ENCODE assay signal across 34 cellular contexts in the genomic region with DNA sequence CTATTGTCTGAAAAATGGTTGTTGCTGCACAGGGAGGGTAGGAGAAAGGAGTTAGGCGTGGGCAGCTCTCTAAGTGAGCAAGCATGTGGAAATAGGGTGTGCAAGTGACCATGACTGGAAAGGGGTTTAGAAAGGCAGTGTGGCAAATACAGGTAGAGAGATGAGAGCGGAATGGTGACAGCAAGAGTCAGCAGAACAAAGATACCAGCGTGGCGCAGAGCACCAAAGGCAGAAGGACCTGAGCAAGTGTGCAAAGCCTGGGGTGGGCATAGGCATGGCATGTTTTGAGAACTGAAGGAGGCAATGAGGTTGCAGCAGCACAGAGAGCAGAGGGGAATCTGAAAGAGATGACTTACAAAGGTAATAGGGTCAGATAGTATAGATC.
"Had no signal": no experiment of that assay in that cellular context is flagged by ENCODE, and none has a peak within 500 bp of the region (broad histone marks: within the 10 kb centered on the region; RNA-seq: fewer than 3 reads in every experiment).

No MANE protein-coding gene starts in this region.

- H3K9ac ChIP-seq: KMS-11 had no signal

- H3K27ac ChIP-seq: brain microvascular endothelial cell, KMS-11, VCaP had no signal

- H3K4me2 ChIP-seq: KMS-11 had no signal

- H3K27me3 Mint-ChIP-seq: activated CD4-positive, alpha-beta memory T cell treated with anti-CD3 and anti-CD28 coated beads, Interleukin-2, amount 10 ng/mL, durations not matched to agents 7 days and 5 days; activated CD8-positive, alpha-beta memory T cell treated with anti-CD3 and anti-CD28 coated beads, Interleukin-2, amount 10 ng/mL, durations not matched to agents 7 days and 5 days had no signal

- H3K9me3 Mint-ChIP-seq: activated T-helper 17 cell treated with anti-CD3 and anti-CD28 coated beads, Interleukin-2, amount 50 U/mL, for 72 hours had no signal

- H3K4me1 Mint-ChIP-seq: activated CD4-positive, alpha-beta memory T cell treated with anti-CD3 and anti-CD28 coated beads, Interleukin-2, amount 10 ng/mL, durations not matched to agents 7 days and 5 days; activated CD8-positive, alpha-beta memory T cell treated with anti-CD3 and anti-CD28 coated beads, Interleukin-2, amount 10 ng/mL, durations not matched to agents 7 days and 5 days; activated naive CD8-positive, alpha-beta T cell treated with anti-CD3 and anti-CD28 coated beads for 36 hours; activated T-helper 17 cell treated with anti-CD3 and anti-CD28 coated beads, Interleukin-2, amount 50 U/mL, for 72 hours had no signal

- ATAC-seq: activated CD8-positive, alpha-beta memory T cell treated with anti-CD3 and anti-CD28 coated beads, Interleukin-2, amount 10 ng/mL, durations not matched to agents 7 days and 5 days; activated T-cell treated with anti-CD3 and anti-CD28 coated beads, Interleukin-2, amount 50 U/mL, for 72 hours; activated T-helper 17 cell treated with anti-CD3 and anti-CD28 coated beads, Interleukin-2, amount 50 U/mL, for 72 hours; Panc1; SK-N-SH treated with all-trans-retinoic acid at 6 μM for 48 hours had no signal

- H3K27ac Mint-ChIP-seq: activated CD4-positive, alpha-beta memory T cell treated with anti-CD3 and anti-CD28 coated beads, Interleukin-2, amount 10 ng/mL, durations not matched to agents 7 days and 5 days; activated CD8-positive, alpha-beta memory T cell treated with anti-CD3 and anti-CD28 coated beads, Interleukin-2, amount 10 ng/mL, durations not matched to agents 7 days and 5 days; activated naive CD8-positive, alpha-beta T cell treated with anti-CD3 and anti-CD28 coated beads for 36 hours; activated T-cell treated with anti-CD3 and anti-CD28 coated beads, Interleukin-2, amount 50 U/mL, for 72 hours; activated T-helper 17 cell treated with anti-CD3 and anti-CD28 coated beads, Interleukin-2, amount 50 U/mL, for 72 hours had no signal

- H3K27me3 ChIP-seq: brain microvascular endothelial cell had no signal

- H3K4me3 Mint-ChIP-seq: activated CD4-positive, alpha-beta memory T cell treated with anti-CD3 and anti-CD28 coated beads, Interleukin-2, amount 10 ng/mL, durations not matched to agents 7 days and 5 days; activated CD8-positive, alpha-beta memory T cell treated with anti-CD3 and anti-CD28 coated beads, Interleukin-2, amount 10 ng/mL, durations not matched to agents 7 days and 5 days; activated naive CD8-positive, alpha-beta T cell treated with anti-CD3 and anti-CD28 coated beads for 36 hours; activated T-cell treated with anti-CD3 and anti-CD28 coated beads, Interleukin-2, amount 50 U/mL, for 72 hours; activated T-helper 17 cell treated with anti-CD3 and anti-CD28 coated beads, Interleukin-2, amount 50 U/mL, for 72 hours had no signal

- DNase-seq: activated CD4-positive, alpha-beta memory T cell treated with anti-CD3 and anti-CD28 coated beads, Interleukin-2, amount 10 ng/mL, durations not matched to agents 7 days and 5 days; activated CD4-positive, alpha-beta T cell treated with anti-CD3 and anti-CD28 coated beads for 1 hour; activated CD4-positive, alpha-beta T cell treated with anti-CD3 and anti-CD28 coated beads for 48 hours; activated CD4-positive, CD25-positive, alpha-beta regulatory T cell; activated CD8-positive, alpha-beta memory T cell treated with anti-CD3 and anti-CD28 coated beads for 24 hours; activated CD8-positive, alpha-beta memory T cell treated with anti-CD3 and anti-CD28 coated beads, Interleukin-2, amount 10 ng/mL, durations not matched to agents 7 days and 5 days; activated effector memory CD4-positive, alpha-beta T cell treated with anti-CD3 and anti-CD28 coated beads, Interleukin-2, amount 50 U/mL, for 16 hours; activated naive CD4-positive, alpha-beta T cell; activated naive CD4-positive, alpha-beta T cell treated with anti-CD3 and anti-CD28 coated beads, Interleukin-2, amount 50 U/mL, for 16 hours; activated naive CD8-positive, alpha-beta T cell treated with anti-CD3 and anti-CD28 coated beads for 36 hours; activated T-cell treated with anti-CD3 and anti-CD28 coated beads, Interleukin-2, amount 50 U/mL, for 1 hour; activated T-cell treated with anti-CD3 and anti-CD28 coated beads, Interleukin-2, amount 50 U/mL, for 72 hours; amniotic stem cell; aorta; brain microvascular endothelial cell; central memory CD4-positive, alpha-beta T cell; NCI-H1105; NCI-H1417 treated with DMSO at 0.1 percent for 48 hours; NCI-H187 treated with DMSO at 0.1 percent for 48 hours; NCI-H2081; NCI-H2171 treated with DMSO at 0.1 percent for 48 hours; NCI-H2227 treated with DMSO at 0.1 percent for 48 hours; NCI-H446; NCI-H510A treated with DMSO at 0.1 percent for 48 hours; NCI-H82; SHP77 treated with DMSO at 0.1 percent for 48 hours; T-helper 1 cell; T-helper 2 cell; T-helper 9 cell had no signal

- H3K36me3 Mint-ChIP-seq: activated CD8-positive, alpha-beta memory T cell treated with anti-CD3 and anti-CD28 coated beads, Interleukin-2, amount 10 ng/mL, durations not matched to agents 7 days and 5 days; activated naive CD8-positive, alpha-beta T cell treated with anti-CD3 and anti-CD28 coated beads for 36 hours had no signal
